ENCODE assay signal across 1 cellular context in the genomic region with DNA sequence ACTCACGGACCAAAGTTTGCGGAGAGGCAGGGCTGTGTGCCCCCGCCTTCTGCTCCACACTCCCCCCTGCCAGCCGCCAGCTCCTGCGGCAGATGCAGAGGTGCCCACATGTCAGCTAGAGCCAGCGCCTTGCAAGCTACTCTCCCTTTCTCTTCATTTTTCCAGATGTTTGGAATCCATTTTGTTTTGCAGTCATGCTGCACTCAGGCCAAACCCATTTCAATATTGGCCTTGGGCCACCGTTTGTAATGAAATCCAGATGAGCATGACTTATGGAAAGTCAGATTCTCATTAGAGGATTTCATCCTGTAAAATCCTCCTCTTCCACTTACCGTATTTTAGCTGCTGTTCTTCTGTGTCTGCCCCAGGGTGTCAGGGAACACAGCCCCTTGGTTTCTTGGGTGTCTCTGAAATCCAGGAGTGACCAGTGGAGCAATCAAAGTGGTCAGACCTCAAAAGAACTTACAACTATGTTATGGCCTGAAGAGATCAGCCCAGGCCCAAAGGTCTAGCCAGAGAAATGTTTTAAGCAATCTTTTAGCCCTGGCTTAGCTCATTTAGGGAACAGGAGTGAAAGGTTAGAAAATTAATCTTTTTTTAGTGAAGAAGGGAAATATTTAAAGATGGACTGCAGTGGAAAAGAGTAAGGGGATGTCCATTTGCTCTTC.
TF ChIP-seq lines count a peak whose summit lies in the region.

No MANE protein-coding gene starts in this region.

TF ChIP-seq in SK-N-SH treated with all-trans-retinoic acid at 6 μM for 48 hours, 23 proteins besides CTCF, POLR2A, EP300 and RAD21 (continued from another document):
- TF ChIP-seq CREB5 (CRISPR knock-in tag; IDR thresholded peaks at IDR 0.05; ENCODE audit: low read depth) (no peak), CSDC2 (CRISPR knock-in tag; IDR thresholded peaks at IDR 0.05) (peak; percentile 43; the same call in 1 of the 2 replicates), RARB (CRISPR knock-in tag; IDR thresholded peaks at IDR 0.05) (no peak), ZC3H10 (CRISPR knock-in tag; IDR thresholded peaks at IDR 0.05) (no peak), ARNTL (CRISPR knock-in tag; IDR thresholded peaks at IDR 0.05; ENCODE audit: borderline replicate concordance, low read depth) (no peak), TCF4 (CRISPR knock-in tag; IDR thresholded peaks at IDR 0.05; ENCODE audit: borderline replicate concordance) (peak; percentile 92; the same call in 1 of the 2 replicates), PPARA (CRISPR knock-in tag; IDR thresholded peaks at IDR 0.05; ENCODE audit: borderline replicate concordance) (no peak), TSHZ2 (CRISPR knock-in tag; IDR thresholded peaks at IDR 0.05) (peak; percentile 89; the same call in 1 of the 2 replicates), ZFP3 (CRISPR knock-in tag; IDR thresholded peaks at IDR 0.05) (peak; percentile 74; the same call in 1 of the 2 replicates), ISL1 (CRISPR knock-in tag; IDR thresholded peaks at IDR 0.05) (0 out of 2 replicates have a peak, but pooled peaks have one; percentile 16), ZNF70 (CRISPR knock-in tag; IDR thresholded peaks at IDR 0.05) (no peak)
